1 cellular context compared by ENCODE assay signal in the genomic region with DNA sequence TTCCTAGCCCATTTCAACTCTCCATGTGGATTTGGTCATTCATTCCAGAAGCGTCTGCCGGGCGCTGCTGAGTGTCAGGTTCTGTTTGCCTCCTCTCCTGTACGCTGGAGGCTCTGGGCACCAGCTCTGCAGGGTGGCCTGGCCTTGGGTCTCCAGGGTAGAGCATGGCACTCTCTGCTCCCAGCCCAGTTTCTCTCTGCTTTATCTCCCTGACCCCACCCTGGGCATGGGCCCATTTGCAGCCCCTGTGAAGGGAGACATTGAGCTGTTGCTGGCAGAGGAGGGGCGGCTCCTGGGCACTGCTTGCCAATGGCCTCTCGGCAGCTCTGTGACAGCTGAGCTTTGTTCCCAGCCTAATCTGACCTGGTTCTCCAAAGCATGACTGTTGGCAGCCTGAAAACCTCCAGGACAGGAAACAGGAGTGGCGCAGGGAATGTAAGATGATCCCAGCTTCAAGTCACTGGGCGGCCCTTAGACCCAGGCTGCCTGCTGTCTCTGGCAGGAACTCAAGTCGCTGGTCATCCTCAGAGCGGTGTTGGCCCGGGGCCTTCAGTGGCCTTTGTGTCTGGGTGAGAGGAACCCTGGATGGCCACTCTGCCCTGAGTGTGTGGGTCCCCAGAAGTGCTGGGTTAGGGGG.
TF ChIP-seq lines count a peak whose summit lies in the region.

No MANE protein-coding gene starts in this region.

TF ChIP-seq in H1, 55 proteins besides CTCF, POLR2A, EP300 and RAD21 (continued from another document):
- TF ChIP-seq, protein P1, sequence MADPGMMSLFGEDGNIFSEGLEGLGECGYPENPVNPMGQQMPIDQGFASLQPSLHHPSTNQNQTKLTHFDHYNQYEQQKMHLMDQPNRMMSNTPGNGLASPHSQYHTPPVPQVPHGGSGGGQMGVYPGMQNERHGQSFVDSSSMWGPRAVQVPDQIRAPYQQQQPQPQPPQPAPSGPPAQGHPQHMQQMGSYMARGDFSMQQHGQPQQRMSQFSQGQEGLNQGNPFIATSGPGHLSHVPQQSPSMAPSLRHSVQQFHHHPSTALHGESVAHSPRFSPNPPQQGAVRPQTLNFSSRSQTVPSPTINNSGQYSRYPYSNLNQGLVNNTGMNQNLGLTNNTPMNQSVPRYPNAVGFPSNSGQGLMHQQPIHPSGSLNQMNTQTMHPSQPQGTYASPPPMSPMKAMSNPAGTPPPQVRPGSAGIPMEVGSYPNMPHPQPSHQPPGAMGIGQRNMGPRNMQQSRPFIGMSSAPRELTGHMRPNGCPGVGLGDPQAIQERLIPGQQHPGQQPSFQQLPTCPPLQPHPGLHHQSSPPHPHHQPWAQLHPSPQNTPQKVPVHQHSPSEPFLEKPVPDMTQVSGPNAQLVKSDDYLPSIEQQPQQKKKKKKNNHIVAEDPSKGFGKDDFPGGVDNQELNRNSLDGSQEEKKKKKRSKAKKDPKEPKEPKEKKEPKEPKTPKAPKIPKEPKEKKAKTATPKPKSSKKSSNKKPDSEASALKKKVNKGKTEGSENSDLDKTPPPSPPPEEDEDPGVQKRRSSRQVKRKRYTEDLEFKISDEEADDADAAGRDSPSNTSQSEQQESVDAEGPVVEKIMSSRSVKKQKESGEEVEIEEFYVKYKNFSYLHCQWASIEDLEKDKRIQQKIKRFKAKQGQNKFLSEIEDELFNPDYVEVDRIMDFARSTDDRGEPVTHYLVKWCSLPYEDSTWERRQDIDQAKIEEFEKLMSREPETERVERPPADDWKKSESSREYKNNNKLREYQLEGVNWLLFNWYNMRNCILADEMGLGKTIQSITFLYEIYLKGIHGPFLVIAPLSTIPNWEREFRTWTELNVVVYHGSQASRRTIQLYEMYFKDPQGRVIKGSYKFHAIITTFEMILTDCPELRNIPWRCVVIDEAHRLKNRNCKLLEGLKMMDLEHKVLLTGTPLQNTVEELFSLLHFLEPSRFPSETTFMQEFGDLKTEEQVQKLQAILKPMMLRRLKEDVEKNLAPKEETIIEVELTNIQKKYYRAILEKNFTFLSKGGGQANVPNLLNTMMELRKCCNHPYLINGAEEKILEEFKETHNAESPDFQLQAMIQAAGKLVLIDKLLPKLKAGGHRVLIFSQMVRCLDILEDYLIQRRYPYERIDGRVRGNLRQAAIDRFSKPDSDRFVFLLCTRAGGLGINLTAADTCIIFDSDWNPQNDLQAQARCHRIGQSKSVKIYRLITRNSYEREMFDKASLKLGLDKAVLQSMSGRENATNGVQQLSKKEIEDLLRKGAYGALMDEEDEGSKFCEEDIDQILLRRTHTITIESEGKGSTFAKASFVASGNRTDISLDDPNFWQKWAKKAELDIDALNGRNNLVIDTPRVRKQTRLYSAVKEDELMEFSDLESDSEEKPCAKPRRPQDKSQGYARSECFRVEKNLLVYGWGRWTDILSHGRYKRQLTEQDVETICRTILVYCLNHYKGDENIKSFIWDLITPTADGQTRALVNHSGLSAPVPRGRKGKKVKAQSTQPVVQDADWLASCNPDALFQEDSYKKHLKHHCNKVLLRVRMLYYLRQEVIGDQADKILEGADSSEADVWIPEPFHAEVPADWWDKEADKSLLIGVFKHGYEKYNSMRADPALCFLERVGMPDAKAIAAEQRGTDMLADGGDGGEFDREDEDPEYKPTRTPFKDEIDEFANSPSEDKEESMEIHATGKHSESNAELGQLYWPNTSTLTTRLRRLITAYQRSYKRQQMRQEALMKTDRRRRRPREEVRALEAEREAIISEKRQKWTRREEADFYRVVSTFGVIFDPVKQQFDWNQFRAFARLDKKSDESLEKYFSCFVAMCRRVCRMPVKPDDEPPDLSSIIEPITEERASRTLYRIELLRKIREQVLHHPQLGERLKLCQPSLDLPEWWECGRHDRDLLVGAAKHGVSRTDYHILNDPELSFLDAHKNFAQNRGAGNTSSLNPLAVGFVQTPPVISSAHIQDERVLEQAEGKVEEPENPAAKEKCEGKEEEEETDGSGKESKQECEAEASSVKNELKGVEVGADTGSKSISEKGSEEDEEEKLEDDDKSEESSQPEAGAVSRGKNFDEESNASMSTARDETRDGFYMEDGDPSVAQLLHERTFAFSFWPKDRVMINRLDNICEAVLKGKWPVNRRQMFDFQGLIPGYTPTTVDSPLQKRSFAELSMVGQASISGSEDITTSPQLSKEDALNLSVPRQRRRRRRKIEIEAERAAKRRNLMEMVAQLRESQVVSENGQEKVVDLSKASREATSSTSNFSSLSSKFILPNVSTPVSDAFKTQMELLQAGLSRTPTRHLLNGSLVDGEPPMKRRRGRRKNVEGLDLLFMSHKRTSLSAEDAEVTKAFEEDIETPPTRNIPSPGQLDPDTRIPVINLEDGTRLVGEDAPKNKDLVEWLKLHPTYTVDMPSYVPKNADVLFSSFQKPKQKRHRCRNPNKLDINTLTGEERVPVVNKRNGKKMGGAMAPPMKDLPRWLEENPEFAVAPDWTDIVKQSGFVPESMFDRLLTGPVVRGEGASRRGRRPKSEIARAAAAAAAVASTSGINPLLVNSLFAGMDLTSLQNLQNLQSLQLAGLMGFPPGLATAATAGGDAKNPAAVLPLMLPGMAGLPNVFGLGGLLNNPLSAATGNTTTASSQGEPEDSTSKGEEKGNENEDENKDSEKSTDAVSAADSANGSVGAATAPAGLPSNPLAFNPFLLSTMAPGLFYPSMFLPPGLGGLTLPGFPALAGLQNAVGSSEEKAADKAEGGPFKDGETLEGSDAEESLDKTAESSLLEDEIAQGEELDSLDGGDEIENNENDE (IDR thresholded peaks at IDR 0.05; ENCODE audit: insufficient replicate concordance, low read length) = no peak
- TF ChIP-seq HDAC2 (IDR thresholded peaks at IDR 0.05; ENCODE audit: borderline replicate concordance in 1 of 2, low read depth in 2 of 2, low read length in 2 of 2) (no peak), POU5F1 (IDR thresholded peaks at IDR 0.05; ENCODE audit: low read depth, low read length) (no peak), SUZ12 (IDR thresholded peaks at IDR 0.05; ENCODE audit: low read length) (no peak), RNF2 (IDR thresholded peaks at IDR 0.05; ENCODE audit: borderline replicate concordance, low read depth, low read length, missing control alignments, poor library complexity, severe bottlenecking) (no peak), MAFK (IDR thresholded peaks at IDR 0.05; ENCODE audit: low read depth, low read length) (no peak), CBX8 (IDR thresholded peaks at IDR 0.05; ENCODE audit: borderline replicate concordance, low read depth, low read length) (no peak), KDM5A (IDR thresholded peaks at IDR 0.05; ENCODE audit: low read length) (no peak), ASH2L (IDR thresholded peaks at IDR 0.05; ENCODE audit: low read length) (no peak), NRF1 (IDR thresholded peaks at IDR 0.05; ENCODE audit: low read depth, low read length) (no peak), TCF12 (IDR thresholded peaks at IDR 0.05; ENCODE audit: low read depth, low read length) (no peak), POLR2AphosphoS5 (IDR thresholded peaks at IDR 0.05; ENCODE audit: low read depth, low read length) (no peak), SP1 (IDR thresholded peaks at IDR 0.05; ENCODE audit: low read depth, low read length) (no peak)
- TF ChIP-seq, protein P2, sequence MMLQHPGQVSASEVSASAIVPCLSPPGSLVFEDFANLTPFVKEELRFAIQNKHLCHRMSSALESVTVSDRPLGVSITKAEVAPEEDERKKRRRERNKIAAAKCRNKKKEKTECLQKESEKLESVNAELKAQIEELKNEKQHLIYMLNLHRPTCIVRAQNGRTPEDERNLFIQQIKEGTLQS (IDR thresholded peaks at IDR 0.05; ENCODE audit: insufficient read depth, low read depth, low read length) = no peak
